Comparison of ENCODE assay signal across 1 cellular context in genomic region chr17:75205037-75205792, GRCh38.
TF ChIP-seq lines count a peak whose summit lies in the region.

NUP85 (plus strand) TSS chr17:75205679; CDS start chr17:75205762, 83 bp downstream.

TF ChIP-seq in GM12878, 131 proteins besides CTCF, POLR2A, EP300 and RAD21 (continued from another document):
- TF ChIP-seq USF1 (IDR thresholded peaks at IDR 0.05; ENCODE audit: borderline replicate concordance, extremely low read length, insufficient read depth, low read depth, low read length): no peak
- TF ChIP-seq EZH2 (IDR thresholded peaks at IDR 0.05; ENCODE audit: borderline replicate concordance, control insufficient read depth, low read depth, low read length): no peak
- no peak for TF ChIP-seq NR2C1 (IDR thresholded peaks at IDR 0.05)
- no peak for TF ChIP-seq ETV6 (conservative IDR thresholded peaks at IDR 0.05 in 1 of 2, IDR thresholded peaks at IDR 0.05 in 1 of 2; ENCODE audit: borderline replicate concordance in 1 of 2, low read depth in 1 of 2)
- TF ChIP-seq, protein P1, sequence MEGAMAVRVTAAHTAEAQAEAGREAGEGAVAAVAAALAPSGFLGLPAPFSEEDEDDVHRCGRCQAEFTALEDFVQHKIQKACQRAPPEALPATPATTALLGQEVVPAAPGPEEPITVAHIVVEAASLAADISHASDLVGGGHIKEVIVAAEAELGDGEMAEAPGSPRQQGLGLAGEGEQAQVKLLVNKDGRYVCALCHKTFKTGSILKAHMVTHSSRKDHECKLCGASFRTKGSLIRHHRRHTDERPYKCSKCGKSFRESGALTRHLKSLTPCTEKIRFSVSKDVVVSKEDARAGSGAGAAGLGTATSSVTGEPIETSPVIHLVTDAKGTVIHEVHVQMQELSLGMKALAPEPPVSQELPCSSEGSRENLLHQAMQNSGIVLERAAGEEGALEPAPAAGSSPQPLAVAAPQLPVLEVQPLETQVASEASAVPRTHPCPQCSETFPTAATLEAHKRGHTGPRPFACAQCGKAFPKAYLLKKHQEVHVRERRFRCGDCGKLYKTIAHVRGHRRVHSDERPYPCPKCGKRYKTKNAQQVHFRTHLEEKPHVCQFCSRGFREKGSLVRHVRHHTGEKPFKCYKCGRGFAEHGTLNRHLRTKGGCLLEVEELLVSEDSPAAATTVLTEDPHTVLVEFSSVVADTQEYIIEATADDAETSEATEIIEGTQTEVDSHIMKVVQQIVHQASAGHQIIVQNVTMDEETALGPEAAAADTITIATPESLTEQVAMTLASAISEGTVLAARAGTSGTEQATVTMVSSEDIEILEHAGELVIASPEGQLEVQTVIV (IDR thresholded peaks at IDR 0.05; ENCODE audit: borderline replicate concordance, partially characterized antibody): peak; percentile 78
TF ChIP-seq in GM12878: peak in this region for 47.
